Comparison of ENCODE assay signal across 3 cellular contexts in the genomic region with DNA sequence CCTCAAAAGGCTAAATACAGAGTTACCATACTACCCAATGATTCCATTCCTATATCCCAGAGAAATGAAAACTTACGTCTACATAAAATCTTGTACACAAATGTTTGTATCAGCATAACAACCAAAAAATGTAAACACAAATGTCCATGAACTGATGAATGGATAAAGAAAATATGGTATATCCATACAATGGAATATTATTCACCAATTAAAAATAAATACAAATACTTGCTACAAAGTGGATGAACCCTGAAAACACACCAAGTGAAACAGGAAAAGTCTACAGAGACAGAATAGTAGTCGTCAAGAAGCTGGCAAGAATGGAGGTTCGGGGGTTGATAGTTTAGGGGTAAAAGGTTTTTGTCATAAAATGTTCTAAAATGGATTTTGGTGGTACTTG.
TF ChIP-seq lines count a peak whose summit lies in the region.

No MANE protein-coding gene starts in this region.

TF ChIP-seq in A549, 52 proteins besides CTCF, POLR2A, EP300 and RAD21:
- 0 out of 2 replicates have a peak, but pooled peaks have one; percentile 44 for TF ChIP-seq KDM1A (IDR thresholded peaks at IDR 0.05; ENCODE audit: low read depth)
- no peak for TF ChIP-seq GATA3 (IDR thresholded peaks at IDR 0.05; ENCODE audit: borderline replicate concordance)
- TF ChIP-seq HDAC2 (IDR thresholded peaks at IDR 0.05) = 0 out of 2 replicates have a peak, but pooled peaks have one; percentile 59
- no peak for TF ChIP-seq EHMT2 (IDR thresholded peaks at IDR 0.05; ENCODE audit: low read depth)

TF ChIP-seq in HEK293, 187 proteins besides CTCF, POLR2A, EP300 and RAD21:
- TF ChIP-seq ZNF324 (tag by site-specific recombination; IDR thresholded peaks at IDR 0.05) (no peak), ZNF146 (tag by site-specific recombination; IDR thresholded peaks at IDR 0.05) (peak; percentile 75)

TF ChIP-seq in H1, 55 proteins besides CTCF, POLR2A, EP300 and RAD21:
- TF ChIP-seq CREB1 (IDR thresholded peaks at IDR 0.05) (no peak), NRF1 (IDR thresholded peaks at IDR 0.05; ENCODE audit: low read depth, low read length) (no peak), KDM1A (IDR thresholded peaks at IDR 0.05; ENCODE audit: borderline replicate concordance, low read length) (peak; percentile 31; the same call in 1 of the 2 replicates)
